Comparison of ENCODE assay signal across 8 cellular contexts in genomic region chr7:77121860-77122681, GRCh38.
DNase-seq lines count a peak whose midpoint lies in the region; ATAC-seq, FAIRE-seq and TF ChIP-seq lines count a peak whose summit lies in the region.
"Not testable (repeated sequence)": the region's sequence is repeated elsewhere in the genome, so short reads cannot be mapped to it uniquely, and the experiment has no call there.

CCDC146 (plus strand) TSS chr7:77122615; CDS start chr7:77167669, 45,054 bp downstream.

- H3K4me3 ChIP-seq in AG10803 (ENCODE audit: low read length): peak within 1 kb of the TSS; percentile 76

- peak; percentile 98 for ATAC-seq in HG03432 (IDR thresholded peaks at IDR 0.05; ENCODE audit: unreplicated experiment)
- peak; percentile 99 for ATAC-seq in activated CD4-positive, CD25-positive, alpha-beta regulatory T cell treated with anti-CD3 and anti-CD28 coated beads, Interleukin-2, amount 50 U/mL, for 24 hours

- DNase-seq in AG10803 (ENCODE audit: low read depth) (peak; percentile 98), GM19238 (ENCODE audit: insufficient read length, low spot score) (peak; percentile 68), NCI-H446 treated with DMSO at 0.1 percent for 48 hours (lab: John Stamatoyannopoulos, UW) (peak; percentile 87), cerebellar nuclear complex (lab: John Stamatoyannopoulos, UW) (peak; percentile 98 to 100)
- peak; percentile 87 to 93 for DNase-seq in stimulated activated CD4-positive, alpha-beta T cell treated with anti-CD3 and anti-CD28 coated beads, Interleukin-12 subunit alpha, Interleukin-12 subunit beta, amount 100 ng/mL, for 24 hours (ENCODE audit: low read depth in 2 of 2)

- TF ChIP-seq CTCF in AG10803 (conservative IDR thresholded peaks at IDR 0.05; ENCODE audit: low read length): not testable (repeated sequence)

- FAIRE-seq in islet of Langerhans (lab: Jason Lieb, UNC): peak; percentile 62

Comparison
In these comparisons a context has a peak if more than half of its experiments do, and no peak if none do; other contexts are left out.
1. Peak in every context shown above with its lines: DNase-seq, ATAC-seq and H3K4me3 ChIP-seq.